21 cellular contexts compared by ENCODE assay signal in the genomic region with DNA sequence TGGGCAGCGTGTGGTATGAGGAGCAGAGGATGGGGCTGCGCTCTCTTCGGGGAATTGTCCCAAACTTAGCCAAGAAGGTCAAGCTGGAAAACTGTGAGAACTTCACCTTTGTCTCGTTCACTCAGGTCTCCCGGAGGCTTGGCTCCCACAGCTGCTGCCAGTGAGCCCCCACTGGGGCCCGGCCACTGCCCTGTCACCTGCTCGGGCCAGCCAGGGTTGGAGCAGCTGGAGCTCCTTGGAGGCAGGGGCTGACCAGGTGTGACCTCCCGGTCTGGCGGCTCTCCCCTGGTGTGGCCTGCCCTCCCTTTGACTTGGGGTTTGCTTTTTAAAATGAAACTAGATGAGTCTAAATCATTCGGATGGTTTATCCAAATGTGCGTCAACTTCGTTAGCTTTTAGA.
"Had no signal": no experiment of that assay in that cellular context is flagged by ENCODE, and none has a peak within 500 bp of the region (broad histone marks: within the 10 kb centered on the region; RNA-seq: fewer than 3 reads in every experiment).

No MANE protein-coding gene starts in this region.

- H3K9me3 Mint-ChIP-seq: dendritic cell treated with granulocyte-macrophage colony-stimulating factor and Interleukin-4, amounts not matched to agents 40 ng/mL and 50 ng/mL, for 4 days; endodermal cell had no signal

- ATAC-seq: esophagus mucosa, foreskin keratinocyte, gastrocnemius medialis, gastroesophageal sphincter, heart left ventricle, heart right ventricle had no signal

- H3K4me3 Mint-ChIP-seq: dendritic cell treated with granulocyte-macrophage colony-stimulating factor and Interleukin-4, amounts not matched to agents 40 ng/mL and 50 ng/mL, for 4 days; endodermal cell had no signal

- H3K4me1 Mint-ChIP-seq: endodermal cell had no signal

- H3K27me3 Mint-ChIP-seq: dendritic cell treated with granulocyte-macrophage colony-stimulating factor and Interleukin-4, amounts not matched to agents 40 ng/mL and 50 ng/mL, for 4 days had no signal

- H3K27ac Mint-ChIP-seq: dendritic cell treated with granulocyte-macrophage colony-stimulating factor and Interleukin-4, amounts not matched to agents 40 ng/mL and 50 ng/mL, for 4 days; endodermal cell had no signal

- DNase-seq: colonic mucosa; cortex of kidney; dermis blood vessel endothelial cell; dorsolateral prefrontal cortex; effector CD4-positive, alpha-beta T cell; effector CD8-positive, alpha-beta T cell; effector memory CD4-positive, alpha-beta T cell; endodermal cell; erythroblast; esophagus squamous epithelium; foreskin fibroblast; foreskin keratinocyte; foreskin melanocyte; gastrocnemius medialis; glutamatergic neuron; head of caudate nucleus; heart left ventricle; heart right ventricle had no signal
